10 cellular contexts compared by ENCODE assay signal in genomic region chr3:4829031-4829394, GRCh38.
DNase-seq lines count a peak whose midpoint lies in the region; ATAC-seq and TF ChIP-seq lines count a peak whose summit lies in the region.
"Had no signal": no experiment of that assay in that cellular context is flagged by ENCODE, and none has a peak within 500 bp of the region (broad histone marks: within the 10 kb centered on the region; RNA-seq: fewer than 3 reads in every experiment).

No MANE protein-coding gene starts in this region.

- no CpG with 5 or more reads among the region's 1 CpG for WGBS in mesenchymal stem cell

- H3K27me3 ChIP-seq in CD4-positive, alpha-beta T cell (ENCODE audit: control insufficient read depth, insufficient read depth, low read length): no peaks in the 10 kb centered on the region
- H3K27me3 ChIP-seq in mesenchymal stem cell (ENCODE audit: control insufficient read depth in 1 of 2, insufficient read depth in 1 of 2, low read length in 2 of 2): no peaks in the 10 kb centered on the region
- H3K27me3 ChIP-seq: right lobe of liver had no signal

- H2BK5ac ChIP-seq in mesenchymal stem cell (ENCODE audit: low read depth, low read length, poor library complexity, severe bottlenecking): no peak overlapping the region

- no peaks in the 10 kb centered on the region for H3K9me3 ChIP-seq in CD4-positive, alpha-beta T cell (ENCODE audit: control insufficient read depth, low read length)
- H3K9me3 ChIP-seq in T-helper 17 cell (ENCODE audit: control insufficient read depth, low read length, poor library complexity, severe bottlenecking) (no peaks in the 10 kb centered on the region), mesenchymal stem cell (ENCODE audit: control insufficient read depth, low read length) (no peaks in the 10 kb centered on the region)
- H3K9me3 ChIP-seq: right lobe of liver had no signal

- no peak overlapping the region for H2AK5ac ChIP-seq in mesenchymal stem cell (ENCODE audit: low read length, severe bottlenecking)

- no peak overlapping the region for H2BK12ac ChIP-seq in mesenchymal stem cell (ENCODE audit: low read length in 2 of 2)

- no peaks in the 10 kb centered on the region for H3K9me3 Mint-ChIP-seq in CD4-positive, alpha-beta T cell

- H3K4me1 ChIP-seq in mesenchymal stem cell (ENCODE audit: control insufficient read depth, insufficient read depth, low read depth, low read length): peaks cover 34% of the 10 kb centered on the region

- H3K27ac Mint-ChIP-seq in CD4-positive, alpha-beta T cell: peak overlapping the region; percentile 92
- H3K27ac Mint-ChIP-seq in T-helper 17 cell: peak overlapping the region; percentile 97

- POLR2A ChIA-PET in CD4-positive, alpha-beta T cell (lab: Charles Lee): interaction anchor here (1.6 kb wide), 1 partner anchor 151 kb away, joined by 5 read pairs; the partner anchor contains the start of gene BHLHE40

- no peak overlapping the region for H3K4ac ChIP-seq in mesenchymal stem cell (ENCODE audit: low read depth in 1 of 2, low read length in 2 of 2)

- intact Hi-C loops in CD4-positive, alpha-beta T cell (cut with DNase I, micrococcal nuclease): loop anchor here in 1 of 2 experiments (10.0 kb wide), 1 partner anchor 114 kb away; no protein-coding TSS in a partner anchor

- DNase-seq in CD4-positive, alpha-beta T cell: no peak
- DNase-seq in T-helper 17 cell (no peak), mesenchymal stem cell (peak; percentile 43)
- DNase-seq in stimulated activated CD4-positive, alpha-beta T cell treated with anti-CD3 and anti-CD28 coated beads, Interleukin-15, amount 100 ng/mL, for 24 hours: no peak
- no peak for DNase-seq in stimulated activated naive CD4-positive, alpha-beta T cell (lab: John Stamatoyannopoulos, UW)
- DNase-seq: NCI-H1092 treated with DMSO at 0.1 percent for 48 hours had no signal

- no peak overlapping the region for H3K9ac ChIP-seq in mesenchymal stem cell (ENCODE audit: low read length)

- no peak for ATAC-seq in CD4-positive, alpha-beta T cell (ENCODE audit: poor library complexity)
- peak; percentile 28 for ATAC-seq in GM19372 (IDR thresholded peaks at IDR 0.05; ENCODE audit: low read depth, unreplicated experiment)
- no peak for ATAC-seq in T-helper 17 cell
- no peak for ATAC-seq in GM19035 (IDR thresholded peaks at IDR 0.05; ENCODE audit: unreplicated experiment)
- no peak for ATAC-seq in GM19023 (IDR thresholded peaks at IDR 0.05; ENCODE audit: unreplicated experiment)
- ATAC-seq: right lobe of liver had no signal

- no peak overlapping the region for H2BK15ac ChIP-seq in mesenchymal stem cell (ENCODE audit: low read depth, poor library complexity, severe bottlenecking)

- no peaks in the 10 kb centered on the region for H3K79me1 ChIP-seq in mesenchymal stem cell (replicated peaks; ENCODE audit: low read length, poor library complexity, severe bottlenecking)

- H3K36me3 Mint-ChIP-seq in CD4-positive, alpha-beta T cell (ENCODE audit: low read depth): peaks cover 16% of the 10 kb centered on the region
- peaks cover 8% of the 10 kb centered on the region for H3K36me3 Mint-ChIP-seq in T-helper 17 cell (ENCODE audit: low read depth)

- CTCF ChIA-PET in CD4-positive, alpha-beta T cell (lab: Charles Lee): interaction anchor here (1.5 kb wide), 1 partner anchor 151 kb away, joined by 5 read pairs; the partner anchor contains the start of gene BHLHE40

- H3K4me3 ChIP-seq in mesenchymal stem cell (ENCODE audit: insufficient read depth in 1 of 2, low read depth in 1 of 2, low read length in 2 of 2): no peak overlapping the region
- H3K4me3 ChIP-seq: right lobe of liver had no signal

- H3K36me3 ChIP-seq in mesenchymal stem cell (ENCODE audit: control insufficient read depth in 1 of 2, insufficient read depth in 2 of 2, low read depth in 1 of 2, low read length in 2 of 2): no peaks in the 10 kb centered on the region
- H3K36me3 ChIP-seq: right lobe of liver had no signal

- H4K91ac ChIP-seq in mesenchymal stem cell (ENCODE audit: low read length): no peak overlapping the region

- H3K27me3 Mint-ChIP-seq in CD4-positive, alpha-beta T cell: no peaks in the 10 kb centered on the region
- no peaks in the 10 kb centered on the region for H3K27me3 Mint-ChIP-seq in T-helper 17 cell

- H3K18ac ChIP-seq in mesenchymal stem cell (ENCODE audit: low read depth in 1 of 2, low read length in 2 of 2): no peak overlapping the region

- H3K4me1 Mint-ChIP-seq in CD4-positive, alpha-beta T cell (ENCODE audit: low read depth): peaks cover 93% of the 10 kb centered on the region
- peaks cover 79% of the 10 kb centered on the region for H3K4me1 Mint-ChIP-seq in T-helper 17 cell

- H2BK120ac ChIP-seq in mesenchymal stem cell (ENCODE audit: low read depth, low read length): no peak overlapping the region

- TF ChIP-seq CTCF in CD4-positive, alpha-beta T cell (IDR thresholded peaks at IDR 0.05): no peak

- no peak overlapping the region for H4K8ac ChIP-seq in mesenchymal stem cell (ENCODE audit: low read length)

- no peak overlapping the region for H3K27ac ChIP-seq in CD4-positive, alpha-beta T cell (ENCODE audit: low read depth, low read length)
- peak overlapping the region; percentile 1 for H3K27ac ChIP-seq in mesenchymal stem cell (ENCODE audit: low read length, poor library complexity, severe bottlenecking)
- H3K27ac ChIP-seq: right lobe of liver had no signal

- no peak overlapping the region for H3K14ac ChIP-seq in mesenchymal stem cell (ENCODE audit: low read length in 2 of 2)

- H3K23ac ChIP-seq in mesenchymal stem cell (ENCODE audit: low read length in 2 of 2): no peak overlapping the region

- H2AFZ ChIP-seq in mesenchymal stem cell (ENCODE audit: low read depth, low read length): no peak overlapping the region

- peak overlapping the region; percentile 52 for H3K4me3 Mint-ChIP-seq in CD4-positive, alpha-beta T cell
- H3K4me3 Mint-ChIP-seq in T-helper 17 cell: peak overlapping the region; percentile 83

- no peak overlapping the region for H3K4me2 ChIP-seq in mesenchymal stem cell (ENCODE audit: low read length, poor library complexity, severe bottlenecking)
